Comparison of ENCODE assay signal across 32 cellular contexts in genomic region chr2:130843321-130843985, GRCh38.
"Had no signal": no experiment of that assay in that cellular context is flagged by ENCODE, and none has a peak within 500 bp of the region (broad histone marks: within the 10 kb centered on the region; RNA-seq: fewer than 3 reads in every experiment).

No MANE protein-coding gene starts in this region.

- H3K9me3 ChIP-seq: pancreas, prostate gland, sigmoid colon, testis, transverse colon had no signal

- H3K4me3 Mint-ChIP-seq: activated B cell treated with CpG ODN at 0.5 μM for 24 hours; activated CD8-positive, alpha-beta memory T cell treated with anti-CD3 and anti-CD28 coated beads, Interleukin-2, amount 10 ng/mL, durations not matched to agents 7 days and 5 days; activated CD8-positive, alpha-beta T cell treated with anti-CD3 and anti-CD28 coated beads for 36 hours; activated naive CD4-positive, alpha-beta T cell treated with anti-CD3 and anti-CD28 coated beads, Interleukin-2, amount 50 U/mL, for 24 hours; activated naive CD8-positive, alpha-beta T cell treated with anti-CD3 and anti-CD28 coated beads, Interleukin-2, amount 50 U/mL, for 24 hours; dendritic cell treated with granulocyte-macrophage colony-stimulating factor and Interleukin-4, amounts not matched to agents 40 ng/mL and 50 ng/mL, for 4 days; endodermal cell; mesothelial cell of epicardium; naive B cell; nephron progenitor cell; T-helper 2 cell treated with Interferon-gamma antibody and Interleukin-4, amounts not matched to agents 5 μg/mL and 100 μg/mL, for 36 hours had no signal

- H3K27ac Mint-ChIP-seq: activated B cell treated with CpG ODN at 0.5 μM for 24 hours; activated CD8-positive, alpha-beta memory T cell treated with anti-CD3 and anti-CD28 coated beads, Interleukin-2, amount 10 ng/mL, durations not matched to agents 7 days and 5 days; activated CD8-positive, alpha-beta T cell treated with anti-CD3 and anti-CD28 coated beads for 36 hours; activated naive CD4-positive, alpha-beta T cell treated with anti-CD3 and anti-CD28 coated beads, Interleukin-2, amount 50 U/mL, for 24 hours; activated naive CD8-positive, alpha-beta T cell treated with anti-CD3 and anti-CD28 coated beads, Interleukin-2, amount 50 U/mL, for 24 hours; activated T-helper 2 cell treated with anti-CD3 and anti-CD28 coated beads, Interferon-gamma antibody, Interleukin-2, Interleukin-4, amounts not matched to agents 10 μg/mL and 5 μg/mL and 100 μg/mL, durations not matched to agents 14 hours and 24 hours and 36 hours; dendritic cell treated with granulocyte-macrophage colony-stimulating factor and Interleukin-4, amounts not matched to agents 40 ng/mL and 50 ng/mL, for 4 days; endodermal cell; mesothelial cell of epicardium; nephron progenitor cell; T-helper 2 cell treated with Interferon-gamma antibody and Interleukin-4, amounts not matched to agents 5 μg/mL and 100 μg/mL, for 36 hours had no signal

- ATAC-seq: activated CD8-positive, alpha-beta memory T cell treated with anti-CD3 and anti-CD28 coated beads, Interleukin-2, amount 10 ng/mL, durations not matched to agents 7 days and 5 days; activated CD8-positive, alpha-beta T cell treated with anti-CD3 and anti-CD28 coated beads for 36 hours; activated naive CD8-positive, alpha-beta T cell treated with anti-CD3 and anti-CD28 coated beads, Interleukin-2, amount 50 U/mL, for 24 hours; esophagus mucosa; left colon; pancreas had no signal

- H3K36me3 ChIP-seq: pancreas, prostate gland, sigmoid colon, transverse colon had no signal

- H3K9me3 Mint-ChIP-seq: activated B cell treated with CpG ODN at 0.5 μM for 24 hours; activated CD8-positive, alpha-beta T cell treated with anti-CD3 and anti-CD28 coated beads for 36 hours; activated naive CD4-positive, alpha-beta T cell treated with anti-CD3 and anti-CD28 coated beads, Interleukin-2, amount 50 U/mL, for 24 hours; activated naive CD8-positive, alpha-beta T cell treated with anti-CD3 and anti-CD28 coated beads, Interleukin-2, amount 50 U/mL, for 24 hours; activated T-helper 2 cell treated with anti-CD3 and anti-CD28 coated beads, Interferon-gamma antibody, Interleukin-2, Interleukin-4, amounts not matched to agents 10 μg/mL and 5 μg/mL and 100 μg/mL, durations not matched to agents 14 hours and 24 hours and 36 hours; dendritic cell treated with granulocyte-macrophage colony-stimulating factor and Interleukin-4, amounts not matched to agents 40 ng/mL and 50 ng/mL, for 4 days; endodermal cell; mesothelial cell of epicardium; naive B cell; nephron progenitor cell; T-helper 2 cell treated with Interferon-gamma antibody and Interleukin-4, amounts not matched to agents 5 μg/mL and 100 μg/mL, for 36 hours had no signal

- H3K4me1 Mint-ChIP-seq: activated B cell treated with CpG ODN at 0.5 μM for 24 hours; activated CD8-positive, alpha-beta memory T cell treated with anti-CD3 and anti-CD28 coated beads, Interleukin-2, amount 10 ng/mL, durations not matched to agents 7 days and 5 days; activated naive CD4-positive, alpha-beta T cell treated with anti-CD3 and anti-CD28 coated beads, Interleukin-2, amount 50 U/mL, for 24 hours; activated naive CD8-positive, alpha-beta T cell treated with anti-CD3 and anti-CD28 coated beads, Interleukin-2, amount 50 U/mL, for 24 hours; mesothelial cell of epicardium; naive B cell had no signal

- H3K4me1 ChIP-seq: prostate gland, sigmoid colon, testis, transverse colon had no signal

- DNase-seq: activated B cell treated with CpG ODN at 0.5 μM for 24 hours; activated CD4-positive, alpha-beta T cell treated with anti-CD3 and anti-CD28 coated beads, Interleukin-2, amount 50 U/mL, for 1 hour; activated CD8-positive, alpha-beta memory T cell treated with anti-CD3 and anti-CD28 coated beads, Interleukin-2, amount 10 ng/mL, durations not matched to agents 7 days and 5 days; activated CD8-positive, alpha-beta T cell treated with anti-CD3 and anti-CD28 coated beads for 36 hours; activated naive CD8-positive, alpha-beta T cell treated with anti-CD3 and anti-CD28 coated beads, Interleukin-2, amount 50 U/mL, for 24 hours; activated T-cell treated with anti-CD3 and anti-CD28 coated beads, Interleukin-2, amount 50 U/mL, for 48 hours; amygdala; central memory CD4-positive, alpha-beta T cell; foreskin fibroblast; head of caudate nucleus; hippocampal formation; left colon; mammary epithelial cell; naive B cell; nephron progenitor cell; retina; sigmoid colon; small intestine; stimulated activated CD4-positive, alpha-beta T cell treated with anti-CD3 and anti-CD28 coated beads, Interleukin-1b, Interleukin-23, amount 100 ng/mL, for 48 hours; stimulated activated naive CD4-positive, alpha-beta T cell treated with Interleukin-2 at 50 U/mL for 16 hours; testis; transverse colon had no signal

- H3K27ac ChIP-seq: pancreas, prostate gland, sigmoid colon, testis, transverse colon had no signal

- H3K36me3 Mint-ChIP-seq: activated CD8-positive, alpha-beta memory T cell treated with anti-CD3 and anti-CD28 coated beads, Interleukin-2, amount 10 ng/mL, durations not matched to agents 7 days and 5 days; activated naive CD4-positive, alpha-beta T cell treated with anti-CD3 and anti-CD28 coated beads, Interleukin-2, amount 50 U/mL, for 24 hours; mesothelial cell of epicardium; naive B cell had no signal

- H3K27me3 ChIP-seq: pancreas, testis had no signal

- FAIRE-seq: keratinocyte, pancreas, small intestine had no signal

- H3K4me3 ChIP-seq: pancreas, prostate gland, sigmoid colon, testis, transverse colon had no signal
